Comparison of ENCODE assay signal across 22 cellular contexts in the genomic region with DNA sequence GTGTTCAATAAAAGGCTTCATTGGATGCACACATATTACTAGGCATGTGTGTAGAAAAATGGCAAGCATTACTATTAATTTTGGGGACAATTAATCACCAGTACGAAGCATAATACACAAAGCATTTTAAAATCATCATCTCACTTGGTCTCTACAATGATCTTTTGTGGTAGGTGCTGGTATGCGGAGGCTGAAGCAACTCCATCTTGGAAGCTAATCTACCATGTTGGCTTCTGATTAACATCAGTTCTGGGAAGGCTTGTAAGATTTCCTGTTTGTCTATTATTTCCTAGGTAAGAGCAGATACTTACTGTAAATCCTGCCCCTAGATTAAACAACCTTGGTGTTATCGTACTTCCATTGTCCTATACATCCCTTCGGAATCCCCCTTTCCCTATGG.
"Had no signal": no experiment of that assay in that cellular context is flagged by ENCODE, and none has a peak within 500 bp of the region (broad histone marks: within the 10 kb centered on the region; RNA-seq: fewer than 3 reads in every experiment).

No MANE protein-coding gene starts in this region.

- H3K36me3 Mint-ChIP-seq: brain, T-cell, type B pancreatic cell had no signal

- FAIRE-seq: endometrium had no signal

- DNase-seq: activated CD4-positive, alpha-beta T cell treated with anti-CD3 and anti-CD28 coated beads, Interleukin-2, amount 50 U/mL, for 48 hours; activated CD4-positive, CD25-positive, alpha-beta regulatory T cell treated with anti-CD3 and anti-CD28 coated beads, Interleukin-2, amount 50 U/mL, for 72 hours; activated effector memory CD4-positive, alpha-beta T cell treated with Interleukin-2 at 50 U/mL for 16 hours; activated T-cell treated with anti-CD3 and anti-CD28 coated beads, Interleukin-2, amount 50 U/mL, for 72 hours; anterior cingulate cortex; effector CD4-positive, alpha-beta T cell; foreskin melanocyte; kidney glomerular epithelial cell; left lung; naive thymus-derived CD4-positive, alpha-beta T cell; stimulated activated CD4-positive, alpha-beta T cell treated with anti-CD3 and anti-CD28 coated beads, Interleukin-2, amount 100 ng/mL, for 48 hours; stimulated activated naive CD4-positive, alpha-beta T cell treated with Interleukin-2 at 50 U/mL for 16 hours; T-cell had no signal

- H3K9me3 ChIP-seq: left lung, thoracic aorta had no signal

- H3K27me3 ChIP-seq: left lung had no signal

- H3K27ac Mint-ChIP-seq: activated T-cell treated with anti-CD3 and anti-CD28 coated beads, Interleukin-2, amount 50 U/mL, for 72 hours; brain; dendritic cell treated with granulocyte-macrophage colony-stimulating factor and Interleukin-4, amounts not matched to agents 40 ng/mL and 50 ng/mL, for 4 days; progenitor cell of endocrine pancreas; T-cell; T-helper 2 cell treated with Interferon-gamma antibody and Interleukin-4, amounts not matched to agents 5 μg/mL and 100 μg/mL, for 36 hours; type B pancreatic cell had no signal

- H3K4me3 Mint-ChIP-seq: activated T-cell treated with anti-CD3 and anti-CD28 coated beads, Interleukin-2, amount 50 U/mL, for 72 hours; brain; dendritic cell treated with granulocyte-macrophage colony-stimulating factor and Interleukin-4, amounts not matched to agents 40 ng/mL and 50 ng/mL, for 4 days; T-helper 2 cell treated with Interferon-gamma antibody and Interleukin-4, amounts not matched to agents 5 μg/mL and 100 μg/mL, for 36 hours; type B pancreatic cell had no signal

- H3K27me3 Mint-ChIP-seq: brain; naive thymus-derived CD4-positive, alpha-beta T cell; progenitor cell of endocrine pancreas; T-cell; type B pancreatic cell had no signal

- H3K36me3 ChIP-seq: left lung, thoracic aorta had no signal

- H3K4me1 Mint-ChIP-seq: brain had no signal

- H3K9me3 Mint-ChIP-seq: dendritic cell treated with granulocyte-macrophage colony-stimulating factor and Interleukin-4, amounts not matched to agents 40 ng/mL and 50 ng/mL, for 4 days had no signal

- H3K27ac ChIP-seq: left lung, thoracic aorta, VCaP had no signal

- H3K4me1 ChIP-seq: left lung had no signal

- H3K4me3 ChIP-seq: left lung, lung, thoracic aorta had no signal
